Comparison of ENCODE assay signal across 8 cellular contexts in genomic region chr20:49277786-49278035, GRCh38. TPM values are rescaled to one million over a fixed set of nuclear protein-coding genes. Genes with fewer than 3 reads are reported as not detected.
DNase-seq lines count a peak whose midpoint lies in the region; ATAC-seq lines count a peak whose summit lies in the region.

No MANE protein-coding gene starts in this region.

- peaks cover 51% of the 10 kb centered on the region for H3K4me1 Mint-ChIP-seq in T-helper 1 cell treated with Interleukin-12 subunit alpha and Interleukin-12 subunit beta and Interleukin-4 antibody, amounts not matched to agents 30 μg/mL and 1 μg/mL, for 36 hours (ENCODE audit: low read depth)
- peaks cover 69 to 78% of the 10 kb centered on the region in 2 donors for H3K4me1 Mint-ChIP-seq in immature natural killer cell

- H3K36me3 Mint-ChIP-seq in T-helper 1 cell treated with Interleukin-12 subunit alpha and Interleukin-12 subunit beta and Interleukin-4 antibody, amounts not matched to agents 30 μg/mL and 1 μg/mL, for 36 hours (ENCODE audit: low read depth) = peaks cover 73% of the 10 kb centered on the region
- H3K36me3 Mint-ChIP-seq in activated naive CD4-positive, alpha-beta T cell treated with anti-CD3 and anti-CD28 coated beads, Interleukin-2, amount 50 U/mL, for 72 hours = peaks cover 64 to 78% of the 10 kb centered on the region in 2 donors
- H3K36me3 Mint-ChIP-seq in immature natural killer cell = peaks cover 33 to 52% (median 38%) of the 10 kb centered on the region in 3 donors

- DNase-seq in T-helper 1 cell (no peak), immature natural killer cell (no peak), substantia nigra (lab: John Stamatoyannopoulos, UW) (peak in 1 of 49 donors; percentile 51), H4 (ENCODE audit: low spot score) (no peak), putamen (ENCODE audit: low spot score) (no peak)
- no peak for DNase-seq in activated naive CD4-positive, alpha-beta T cell treated with anti-CD3 and anti-CD28 coated beads, Interleukin-2, amount 50 U/mL, for 72 hours (ENCODE audit: low spot score in 2 of 2)

- peak overlapping the region; percentile 99 for H3K27ac ChIP-seq in substantia nigra (ENCODE audit: low read depth, low read length, poor library complexity, severe bottlenecking)

- ATAC-seq in activated naive CD4-positive, alpha-beta T cell treated with anti-CD3 and anti-CD28 coated beads, Interleukin-2, amount 50 U/mL, for 72 hours = no peak
- no peak for ATAC-seq in GM21526 (IDR thresholded peaks at IDR 0.05; ENCODE audit: low FRiP score, unreplicated experiment)

- no peaks in the 10 kb centered on the region for H3K27me3 Mint-ChIP-seq in T-helper 1 cell treated with Interleukin-12 subunit alpha and Interleukin-12 subunit beta and Interleukin-4 antibody, amounts not matched to agents 30 μg/mL and 1 μg/mL, for 36 hours (ENCODE audit: low read depth)
- peaks cover 18 to 33% (median 26%) of the 10 kb centered on the region in 3 donors for H3K27me3 Mint-ChIP-seq in immature natural killer cell (ENCODE audit: low read depth in 3 of 3)

- peak overlapping the region; percentile 99 for H3K4me3 Mint-ChIP-seq in T-helper 1 cell treated with Interleukin-12 subunit alpha and Interleukin-12 subunit beta and Interleukin-4 antibody, amounts not matched to agents 30 μg/mL and 1 μg/mL, for 36 hours
- H3K4me3 Mint-ChIP-seq in immature natural killer cell = peak overlapping the region; percentile 92 to 98 (median 94)

- peaks cover 28% of the 10 kb centered on the region for H3K9me3 Mint-ChIP-seq in T-helper 1 cell treated with Interleukin-12 subunit alpha and Interleukin-12 subunit beta and Interleukin-4 antibody, amounts not matched to agents 30 μg/mL and 1 μg/mL, for 36 hours
- peaks cover 0 to 9% of the 10 kb centered on the region in 2 donors for H3K9me3 Mint-ChIP-seq in activated naive CD4-positive, alpha-beta T cell treated with anti-CD3 and anti-CD28 coated beads, Interleukin-2, amount 50 U/mL, for 72 hours
- H3K9me3 Mint-ChIP-seq in immature natural killer cell = peaks cover 0 to 26% (median 17%) of the 10 kb centered on the region in 6 donors

- H3K27ac Mint-ChIP-seq in T-helper 1 cell treated with Interleukin-12 subunit alpha and Interleukin-12 subunit beta and Interleukin-4 antibody, amounts not matched to agents 30 μg/mL and 1 μg/mL, for 36 hours = peak overlapping the region; percentile 98
- H3K27ac Mint-ChIP-seq in activated naive CD4-positive, alpha-beta T cell treated with anti-CD3 and anti-CD28 coated beads, Interleukin-2, amount 50 U/mL, for 72 hours = peak overlapping the region; percentile 99 to 100
- peak overlapping the region; percentile 93 to 98 (median 95) for H3K27ac Mint-ChIP-seq in immature natural killer cell

RNA-seq across cellular contexts. Expression of gene ZNFX1, which starts 0.1 kb away (rescaled TPM):
- 10 to 100 TPM; 31.2 to 36.6 TPM for total RNA-seq in activated naive CD4-positive, alpha-beta T cell treated with anti-CD3 and anti-CD28 coated beads, Interleukin-2, amount 50 U/mL, for 72 hours
- 10 to 100 TPM; 17.2 to 59.2 (median 17.9) TPM for polyA plus RNA-seq in immature natural killer cell
- 21.9 and 22.8 TPM in 2 replicates for total RNA-seq in H4 (2014; rRNA removed; shearing (Covaris generic))

RNA-seq across cellular contexts. Expression of gene DDX27, which starts 58.5 kb away (rescaled TPM):
- total RNA-seq in activated naive CD4-positive, alpha-beta T cell treated with anti-CD3 and anti-CD28 coated beads, Interleukin-2, amount 50 U/mL, for 72 hours = 10 to 100 TPM; 42.1 to 51.9 TPM
- polyA plus RNA-seq in immature natural killer cell = 10 to 100 TPM; 14.3 to 41.9 (median 18.7) TPM
- 30.6 and 33.9 TPM in 2 replicates for total RNA-seq in H4 (2014; rRNA removed; shearing (Covaris generic))
